In the genomic region with DNA sequence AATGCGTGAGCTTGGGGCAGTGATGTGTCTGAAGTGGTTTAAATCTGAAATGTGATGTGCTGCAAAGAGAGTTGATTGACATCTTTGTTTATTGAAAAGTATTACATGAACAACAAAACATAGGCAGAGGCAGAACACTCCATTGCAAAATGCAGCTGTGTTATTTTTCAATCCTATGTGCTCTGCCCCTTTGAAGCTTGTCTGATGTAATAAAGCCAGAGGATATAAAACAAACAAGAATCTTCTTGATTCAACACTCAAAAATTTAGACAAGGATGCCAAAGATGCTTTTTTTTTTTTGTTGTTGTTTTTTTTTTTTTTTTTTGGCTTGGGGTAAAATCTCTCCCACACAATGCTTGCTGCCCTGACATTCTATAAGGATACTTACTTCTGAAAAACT, we compare ENCODE assay signal across 21 cellular contexts.
DNase-seq lines count a peak whose midpoint lies in the region; ATAC-seq and TF ChIP-seq lines count a peak whose summit lies in the region.
"Had no signal": no experiment of that assay in that cellular context is flagged by ENCODE, and none has a peak within 500 bp of the region (broad histone marks: within the 10 kb centered on the region; RNA-seq: fewer than 3 reads in every experiment).

No MANE protein-coding gene starts in this region.

- DNase-seq in AG04449 (ENCODE audit: low read depth, low spot score), result peak; percentile 4
- peak; percentile 18 for DNase-seq in IMR-90
- peak; percentile 15 for DNase-seq in brain microvascular endothelial cell
- DNase-seq in iris pigment epithelial cell (ENCODE audit: low read depth), result peak; percentile 55
- DNase-seq in stimulated activated CD4-positive, alpha-beta T cell treated with anti-CD3 and anti-CD28 coated beads, Interleukin-4, amount 100 ng/mL, for 24 hours, result no peak
- DNase-seq in NCI-H69 (lab: John Stamatoyannopoulos, UW), result no peak
- DNase-seq: activated CD4-positive, alpha-beta T cell treated with anti-CD3 and anti-CD28 coated beads for 48 hours; activated effector memory CD4-positive, alpha-beta T cell treated with Interleukin-2 at 50 U/mL for 16 hours; CD4-positive, CD25-positive, alpha-beta regulatory T cell; DMS153; effector memory CD8-positive, alpha-beta T cell; HCEC 1CT; hypothalamus; kidney; naive B cell; NCI-H1930; stimulated activated CD4-positive, alpha-beta T cell treated with anti-CD3 and anti-CD28 coated beads, Interleukin-2, amount 100 ng/mL, for 48 hours had no signal

- dilution Hi-C loops in IMR-90 (cut with HindIII; ENCODE audit: low sequenced_read_pairs, unreplicated experiment), result no loop called here

- no peak overlapping the region for H3K9ac ChIP-seq in IMR-90 (ENCODE audit: low read depth, low read length)
- H3K9ac ChIP-seq: parathyroid adenoma had no signal

- H3K9me3 ChIP-seq in IMR-90 (ENCODE audit: control insufficient read depth, insufficient read depth, low read length) (no peaks in the 10 kb centered on the region), gastroesophageal sphincter (no peaks in the 10 kb centered on the region)

- H3K4me3 ChIP-seq in AG04449 (ENCODE audit: low read depth, low read length), result no peak overlapping the region
- H3K4me3 ChIP-seq in IMR-90 (ENCODE audit: insufficient read depth, low read depth, low read length), result no peak overlapping the region
- H3K4me3 ChIP-seq in brain microvascular endothelial cell (ENCODE audit: low read depth, low read length), result no peak overlapping the region
- no peak overlapping the region for H3K4me3 ChIP-seq in gastroesophageal sphincter
- H3K4me3 ChIP-seq: K562 had no signal

- TF ChIP-seq POLR2A in IMR-90 (IDR thresholded peaks at IDR 0.05; ENCODE audit: low read depth, low read length) (no peak), gastroesophageal sphincter (IDR thresholded peaks at IDR 0.05) (no peak)

- H2BK120ac ChIP-seq in IMR-90 (ENCODE audit: low read depth, low read length), result no peak overlapping the region

- no peak overlapping the region for H2AFZ ChIP-seq in IMR-90 (replicated peaks; ENCODE audit: low read length, poor library complexity)
- H2AFZ ChIP-seq: parathyroid adenoma had no signal

- no peaks in the 10 kb centered on the region for H3K79me1 ChIP-seq in IMR-90 (ENCODE audit: low read depth in 1 of 2, low read length in 2 of 2)

- H3K4me2 ChIP-seq in IMR-90 (ENCODE audit: low read depth, low read length), result no peak overlapping the region

- CTCF ChIA-PET in AG04449 (lab: Yijun Ruan, JAX), result no interaction called here
- CTCF ChIA-PET in IMR-90 (lab: Yijun Ruan, JAX), result no interaction called here

- H2BK20ac ChIP-seq in IMR-90 (ENCODE audit: low read depth, low read length), result no peak overlapping the region

- no peak overlapping the region for H4K5ac ChIP-seq in IMR-90 (ENCODE audit: low read depth, low read length)

- H2AK9ac ChIP-seq in IMR-90 (replicated peaks; ENCODE audit: low read depth, low read length, poor library complexity), result no peak overlapping the region

- in situ Hi-C loops in IMR-90 (cut with MboI; ENCODE audit: low sequenced_read_pairs) (no loop called here), brain microvascular endothelial cell (cut with HindIII; ENCODE audit: low pct_ligation_motif_present, low sequenced_read_pairs) (no loop called here)

- H3K36me3 ChIP-seq in IMR-90 (ENCODE audit: control insufficient read depth, insufficient read depth, low read length), result no peaks in the 10 kb centered on the region
- H3K36me3 ChIP-seq in brain microvascular endothelial cell (replicated peaks), result no peaks in the 10 kb centered on the region
- no peaks in the 10 kb centered on the region for H3K36me3 ChIP-seq in gastroesophageal sphincter

- no peaks in the 10 kb centered on the region for H3K9me1 ChIP-seq in IMR-90 (ENCODE audit: insufficient read depth, low read length)

- H4K20me1 ChIP-seq in IMR-90 (ENCODE audit: insufficient read depth, low read length), result no peaks in the 10 kb centered on the region

- H3K4ac ChIP-seq in IMR-90 (ENCODE audit: low read depth, low read length), result no peak overlapping the region

- H3K4me1 ChIP-seq in IMR-90 (ENCODE audit: control insufficient read depth, insufficient read depth, low read length), result no peaks in the 10 kb centered on the region
- no peaks in the 10 kb centered on the region for H3K4me1 ChIP-seq in gastroesophageal sphincter
- H3K4me1 ChIP-seq: parathyroid adenoma had no signal

- no peak overlapping the region for H3K56ac ChIP-seq in IMR-90 (ENCODE audit: extremely low read depth, insufficient read depth, low read length)

- ATAC-seq in IMR-90 (ENCODE audit: low read depth) (no peak), gastroesophageal sphincter (no peak), HG03045 (IDR thresholded peaks at IDR 0.05; ENCODE audit: unreplicated experiment) (no peak)
- ATAC-seq: effector memory CD8-positive, alpha-beta T cell; K562 had no signal

- TF ChIP-seq CTCF in AG04449 (IDR thresholded peaks at IDR 0.05; ENCODE audit: insufficient read depth, low read length, missing control alignments) (no peak), IMR-90 (conservative IDR thresholded peaks at IDR 0.05; ENCODE audit: low read depth, low read length) (no peak), brain microvascular endothelial cell (IDR thresholded peaks at IDR 0.05; ENCODE audit: low read depth, low read length, missing control alignments) (no peak), gastroesophageal sphincter (IDR thresholded peaks at IDR 0.05) (no peak)

- no peak overlapping the region for H3K14ac ChIP-seq in IMR-90 (replicated peaks; ENCODE audit: low read depth, low read length)

- H3K18ac ChIP-seq in IMR-90 (ENCODE audit: low read depth, low read length), result no peak overlapping the region

- no peak overlapping the region for H3K23ac ChIP-seq in IMR-90 (ENCODE audit: low read depth, low read length)

- TF ChIP-seq RAD21 in IMR-90 (IDR thresholded peaks at IDR 0.05; ENCODE audit: low read length), result no peak

- H2BK5ac ChIP-seq in IMR-90 (ENCODE audit: low read depth, low read length, poor library complexity, severe bottlenecking), result no peak overlapping the region

- no peak overlapping the region for H2AK5ac ChIP-seq in IMR-90 (ENCODE audit: low read depth, low read length)

- H2BK15ac ChIP-seq in IMR-90 (ENCODE audit: low read depth, low read length), result no peak overlapping the region

- H3K27me3 ChIP-seq in IMR-90 (ENCODE audit: control insufficient read depth, insufficient read depth, low read length) (no peaks in the 10 kb centered on the region), brain microvascular endothelial cell (replicated peaks) (no peaks in the 10 kb centered on the region), gastroesophageal sphincter (no peaks in the 10 kb centered on the region)

- no peak for TF ChIP-seq EP300 in gastroesophageal sphincter (IDR thresholded peaks at IDR 0.05)

- no TSS peak for BruUV-seq in IMR-90 (replicated peaks; lab: Mats Ljungman, UMichigan)

- POLR2A ChIA-PET in AG04449 (lab: Yijun Ruan, JAX) (no interaction called here), IMR-90 (lab: Charles Lee; ENCODE audit: unreplicated experiment) (no interaction called here)

- H4K91ac ChIP-seq in IMR-90 (ENCODE audit: insufficient read depth, low read depth, low read length), result no peak overlapping the region

- H3K27ac ChIP-seq in IMR-90 (ENCODE audit: insufficient read depth, low read length), result no peak overlapping the region
- no peak overlapping the region for H3K27ac ChIP-seq in brain microvascular endothelial cell
- no peak overlapping the region for H3K27ac ChIP-seq in gastroesophageal sphincter
- H3K27ac ChIP-seq: parathyroid adenoma had no signal

- WGBS in IMR-90 (ENCODE audit: extremely low coverage in 2 of 2, insufficient read length in 1 of 2), 2 experiments, result no CpG with 5 or more reads among the region's 1 CpG
- 50 to 57% methylated on average over 1 of the region's 1 CpG for WGBS in gastroesophageal sphincter (ENCODE audit: low coverage in 1 of 2), 2 donors

- intact Hi-C loops in IMR-90 (cut with micrococcal nuclease), result no loop called here

- no peak overlapping the region for H4K8ac ChIP-seq in IMR-90 (ENCODE audit: low read depth in 2 of 2, low read length in 2 of 2)

TF ChIP-seq in IMR-90, 13 proteins besides CTCF, POLR2A, EP300 and RAD21:
- TF ChIP-seq CEBPB (IDR thresholded peaks at IDR 0.05; ENCODE audit: low read depth, low read length) (peak; percentile 34), SMC3 (IDR thresholded peaks at IDR 0.05; ENCODE audit: low read depth, low read length) (no peak), MAZ (IDR thresholded peaks at IDR 0.05; ENCODE audit: borderline replicate concordance, low read depth, low read length) (no peak)

Comparison
In these comparisons a context has a peak if more than half of its experiments do, and no peak if none do; other contexts are left out.
1. DNase-seq: peak in AG04449 (single experiment), IMR-90 (single experiment), brain microvascular endothelial cell (single experiment) and iris pigment epithelial cell (single experiment); none in stimulated activated CD4-positive, alpha-beta T cell treated with anti-CD3 and anti-CD28 coated beads, Interleukin-4, amount 100 ng/mL, for 24 hours (single experiment) and NCI-H69 (single experiment).